8 cellular contexts compared by ENCODE assay signal in the genomic region with DNA sequence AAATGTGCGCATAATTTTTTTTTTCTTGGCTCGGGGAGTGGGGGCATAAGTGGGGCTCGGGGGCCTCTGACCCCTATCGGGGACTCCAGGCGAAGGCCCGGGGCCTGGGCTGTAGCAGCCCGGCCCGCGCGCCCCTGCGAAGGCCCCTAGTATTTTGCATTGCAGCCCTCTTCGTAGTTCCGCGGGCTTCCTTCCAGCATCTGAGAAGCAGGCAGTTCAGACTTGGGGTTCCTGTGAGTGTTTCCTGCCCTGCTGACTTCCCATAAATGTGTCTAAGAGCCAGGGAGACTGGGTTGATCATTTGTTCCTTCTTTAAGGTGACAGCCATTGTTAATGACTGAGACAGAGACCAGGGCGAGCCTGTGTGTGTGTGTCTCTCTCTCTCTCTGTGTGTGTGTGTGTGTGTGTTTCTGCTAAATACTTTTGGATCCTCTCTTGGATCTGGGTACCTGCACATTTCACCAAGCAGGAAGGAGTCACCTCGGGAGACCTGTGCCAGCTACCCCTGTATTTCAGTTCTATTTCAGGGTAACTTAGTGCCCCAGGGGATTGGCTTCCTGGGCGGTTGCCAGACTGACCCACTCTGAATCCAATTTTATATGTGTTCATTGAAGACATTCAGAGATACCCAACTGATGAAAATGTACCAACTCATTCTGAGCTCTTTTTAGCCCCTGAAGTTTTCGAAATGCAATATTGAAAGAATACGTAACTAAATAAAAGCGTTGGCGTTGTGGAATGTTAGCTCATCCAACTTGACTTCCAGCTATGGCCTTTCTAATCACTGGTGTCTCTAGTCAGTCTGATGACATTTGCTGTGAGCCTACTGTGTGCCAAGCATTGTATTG. TPM values are rescaled to one million over a fixed set of nuclear protein-coding genes. Genes with fewer than 3 reads are reported as not detected.
DNase-seq lines count a peak whose midpoint lies in the region; ATAC-seq and TF ChIP-seq lines count a peak whose summit lies in the region.

No MANE protein-coding gene starts in this region.

- no peaks in the 10 kb centered on the region for H3K9me3 ChIP-seq in CD8-positive, alpha-beta T cell (ENCODE audit: low read length)
- H3K9me3 ChIP-seq in SK-N-MC (ENCODE audit: low read depth, low read length), result no peaks in the 10 kb centered on the region

- no peak for TF ChIP-seq CTCF in CD8-positive, alpha-beta T cell (IDR thresholded peaks at IDR 0.05)

- H3K4me1 ChIP-seq in CD8-positive, alpha-beta T cell (ENCODE audit: insufficient read depth, low read length), result peaks cover 15% of the 10 kb centered on the region

- ATAC-seq in CD8-positive, alpha-beta T cell, result peak; percentile 47
- peak; percentile 46 for ATAC-seq in HG03139 (IDR thresholded peaks at IDR 0.05; ENCODE audit: unreplicated experiment)

- DNase-seq in CD8-positive, alpha-beta T cell, result peak in 5 of 7 experiments; percentile 17 to 63 (median 25)
- no peak for DNase-seq in SK-N-MC (ENCODE audit: low read depth, low spot score)
- DNase-seq in astrocyte of the hippocampus (ENCODE audit: low read depth, low spot score), result peak; percentile 69
- peak; percentile 22 to 35 for DNase-seq in hippocampal formation (lab: John Stamatoyannopoulos, UW)
- peak; percentile 36 for DNase-seq in renal cortical epithelial cell (ENCODE audit: low read depth)
- DNase-seq in NCI-H1930 (lab: John Stamatoyannopoulos, UW), result no peak

- H3K4me1 Mint-ChIP-seq in CD8-positive, alpha-beta T cell (ENCODE audit: low read depth), result peaks cover 34% of the 10 kb centered on the region

- H3K9ac ChIP-seq in SK-N-MC (ENCODE audit: insufficient read length), result peak overlapping the region; percentile 87

- peak overlapping the region; percentile 44 for H3K27ac ChIP-seq in CD8-positive, alpha-beta T cell (ENCODE audit: low read depth, low read length)
- H3K27ac ChIP-seq in SK-N-MC, result peak overlapping the region; percentile 57; the same call in 1 of the 2 replicates

- no peaks in the 10 kb centered on the region for H3K27me3 Mint-ChIP-seq in CD8-positive, alpha-beta T cell (ENCODE audit: low read depth)

- H3K27ac Mint-ChIP-seq in CD8-positive, alpha-beta T cell, result peak overlapping the region; percentile 85

- H3K36me3 ChIP-seq in CD8-positive, alpha-beta T cell (ENCODE audit: insufficient read depth, low read length), result no peaks in the 10 kb centered on the region
- no peaks in the 10 kb centered on the region for H3K36me3 ChIP-seq in SK-N-MC (ENCODE audit: insufficient read depth, low read length)

- POLR2A ChIA-PET in CD8-positive, alpha-beta T cell (lab: Charles Lee), result no interaction called here

- TF ChIP-seq POLR2A in GM19099 (IDR thresholded peaks at IDR 0.05; ENCODE audit: extremely low read depth, insufficient read length, low read depth), result peak; percentile 9

- H3K4me3 ChIP-seq in CD8-positive, alpha-beta T cell (ENCODE audit: low read depth, low read length), result peak overlapping the region; percentile 53
- peak overlapping the region; percentile 79 for H3K4me3 ChIP-seq in SK-N-MC

- peaks cover 3% of the 10 kb centered on the region for H3K36me3 Mint-ChIP-seq in CD8-positive, alpha-beta T cell

- peaks cover 18% of the 10 kb centered on the region for H3K9me3 Mint-ChIP-seq in CD8-positive, alpha-beta T cell

- intact Hi-C loops in CD8-positive, alpha-beta T cell (cut with DNase I, micrococcal nuclease), result loop anchor here (5.0 to 10.0 kb wide), 5 partner anchors 341 to 1561 kb away; partner anchors contain the start of genes DNAJC1 (in 1 of the 2), MLLT10 (in 1 of the 2) and OTUD1 (in 1 of the 2)

- H3K4me3 Mint-ChIP-seq in CD8-positive, alpha-beta T cell, result peak overlapping the region; percentile 83

- CTCF ChIA-PET in CD8-positive, alpha-beta T cell (lab: Charles Lee), result interaction anchor here (0.8 kb wide), 1 partner anchor 27 kb away, joined by 3 read pairs; no protein-coding TSS in a partner anchor

- no peaks in the 10 kb centered on the region for H3K27me3 ChIP-seq in CD8-positive, alpha-beta T cell (ENCODE audit: insufficient read depth, low read length)

RNA-seq across cellular contexts. Expression of gene MSRB2, which starts 0.8 kb away (rescaled TPM):
- 1 to 10 TPM; 1.0 to 1.1 TPM for total RNA-seq in CD8-positive, alpha-beta T cell
- 9.2 and 10.0 TPM in 2 replicates for total RNA-seq in renal cortical epithelial cell

Comparison
In these comparisons a context has a peak if more than half of its experiments do, and no peak if none do; other contexts are left out.
1. DNase-seq: peak in CD8-positive, alpha-beta T cell (5 of 7), astrocyte of the hippocampus (single experiment), hippocampal formation (2 of 2) and renal cortical epithelial cell (single experiment); none in SK-N-MC (single experiment) and NCI-H1930 (0 of 2).